ENCODE assay signal across 1 cellular context in the genomic region with DNA sequence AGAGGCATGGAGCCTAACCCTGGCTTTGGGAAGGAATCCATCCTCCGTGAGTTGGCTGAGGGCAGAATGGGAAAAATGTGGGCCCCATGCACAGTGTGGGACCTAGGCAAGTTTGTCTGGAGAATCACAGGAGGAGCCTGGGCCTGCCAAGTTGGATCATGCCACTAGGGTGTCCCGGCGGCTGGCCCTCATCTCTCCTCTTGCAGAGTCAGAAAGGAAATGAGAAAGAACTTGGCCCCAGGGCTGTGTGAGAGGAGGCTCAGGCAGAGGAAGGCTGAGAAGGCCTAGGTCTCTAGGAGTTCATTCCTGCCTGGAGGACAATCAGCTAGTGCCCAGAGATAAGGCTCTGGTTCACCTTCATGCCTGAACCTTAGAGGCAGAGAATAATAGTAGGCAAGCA.
TF ChIP-seq lines count a peak whose summit lies in the region.

No MANE protein-coding gene starts in this region.

TF ChIP-seq in H1, 55 proteins besides CTCF, POLR2A, EP300 and RAD21:
- TF ChIP-seq SUZ12 (IDR thresholded peaks at IDR 0.05; ENCODE audit: low read length), result no peak
- no peak for TF ChIP-seq ASH2L (IDR thresholded peaks at IDR 0.05; ENCODE audit: low read length)
- no peak for TF ChIP-seq KDM5A (IDR thresholded peaks at IDR 0.05; ENCODE audit: low read length)
- TF ChIP-seq ATF2 (IDR thresholded peaks at IDR 0.05; ENCODE audit: low read length), result no peak
- no peak for TF ChIP-seq BACH1 (IDR thresholded peaks at IDR 0.05; ENCODE audit: low read length)
- TF ChIP-seq POLR2AphosphoS5 (IDR thresholded peaks at IDR 0.05; ENCODE audit: low read depth, low read length), result no peak
- TF ChIP-seq TEAD4 (IDR thresholded peaks at IDR 0.05; ENCODE audit: low read depth, low read length), result no peak
- no peak for TF ChIP-seq EGR1 (IDR thresholded peaks at IDR 0.05; ENCODE audit: borderline replicate concordance, low read depth, low read length)
- TF ChIP-seq SIX5 (IDR thresholded peaks at IDR 0.05; ENCODE audit: low read depth, low read length), result no peak
- TF ChIP-seq SP2 (IDR thresholded peaks at IDR 0.05; ENCODE audit: low read length), result no peak
- no peak for TF ChIP-seq KDM1A (IDR thresholded peaks at IDR 0.05; ENCODE audit: borderline replicate concordance, low read length)
